11 cellular contexts compared by ENCODE assay signal in the genomic region with DNA sequence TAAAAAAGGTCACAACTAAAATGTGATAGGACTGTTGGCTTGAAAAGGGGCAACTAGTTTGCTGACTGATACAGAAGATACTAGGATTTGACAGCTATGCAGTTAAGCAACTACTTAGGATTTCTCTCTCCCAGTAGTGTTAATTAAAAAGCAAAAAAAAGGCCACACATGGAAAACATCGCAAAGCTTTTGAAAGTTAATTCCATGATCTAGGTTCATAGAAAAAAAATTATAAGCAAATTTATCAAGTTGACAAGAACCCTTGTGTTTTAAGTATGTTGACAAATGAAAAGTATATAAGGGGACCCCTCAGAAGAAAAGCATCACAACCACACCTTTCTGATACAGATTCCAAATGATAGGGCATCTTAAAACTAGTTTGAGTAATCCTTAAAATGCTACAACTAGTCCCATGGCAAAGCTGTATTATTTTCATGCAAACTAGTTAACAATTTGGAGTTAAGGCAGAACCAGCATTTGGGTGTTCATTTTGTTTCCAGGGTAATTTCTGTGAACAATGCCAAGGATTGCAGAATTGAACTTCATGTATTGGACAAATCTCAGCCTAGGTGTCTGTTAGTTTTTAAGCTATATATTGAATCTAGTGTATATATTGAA. TPM values are rescaled to one million over a fixed set of nuclear protein-coding genes. Genes with fewer than 3 reads are reported as not detected.
DNase-seq lines count a peak whose midpoint lies in the region; ATAC-seq, FAIRE-seq and TF ChIP-seq lines count a peak whose summit lies in the region.
"Had no signal": no experiment of that assay in that cellular context is flagged by ENCODE, and none has a peak within 500 bp of the region (broad histone marks: within the 10 kb centered on the region; RNA-seq: fewer than 3 reads in every experiment).

No MANE protein-coding gene starts in this region.

- CTCF ChIA-PET in activated naive CD4-positive, alpha-beta T cell treated with anti-CD3 and anti-CD28 coated beads, Interleukin-2, amount 10 ng/mL, durations not matched to agents 7 days and 5 days (lab: Charles Lee), result interaction anchor here (1.7 kb wide), 1 partner anchor 14 kb away, joined by 7 read pairs; no protein-coding TSS in a partner anchor
- CTCF ChIA-PET in Panc1 (lab: Charles Lee), result interaction anchor here (0.5 to 0.7 kb wide), 3 partner anchors 9 to 428 kb away, joined by 3 to 4 read pairs (median 3); no protein-coding TSS in a partner anchor

- TF ChIP-seq EP300 in transverse colon (IDR thresholded peaks at IDR 0.05; ENCODE audit: low read depth), result no peak

- no peak for FAIRE-seq in RCC 7860 (lab: Jason Lieb, UNC)

- TF ChIP-seq CTCF in Panc1 (IDR thresholded peaks at IDR 0.05) (no peak), fibroblast of pulmonary artery (IDR thresholded peaks at IDR 0.05; ENCODE audit: low read length, missing control alignments) (no peak), transverse colon (IDR thresholded peaks at IDR 0.05) (no peak)

- peaks cover 69% of the 10 kb centered on the region for H3K4me1 Mint-ChIP-seq in activated naive CD4-positive, alpha-beta T cell treated with anti-CD3 and anti-CD28 coated beads, Interleukin-2, amount 10 ng/mL, durations not matched to agents 7 days and 5 days

- peaks cover 73% of the 10 kb centered on the region for H3K36me3 Mint-ChIP-seq in activated naive CD4-positive, alpha-beta T cell treated with anti-CD3 and anti-CD28 coated beads, Interleukin-2, amount 10 ng/mL, durations not matched to agents 7 days and 5 days

- no peaks in the 10 kb centered on the region for H3K27me3 ChIP-seq in Panc1 (ENCODE audit: control insufficient read depth, insufficient read depth, low read length)
- H3K27me3 ChIP-seq in transverse colon, result no peaks in the 10 kb centered on the region
- H3K27me3 ChIP-seq: ascending aorta had no signal

- H3K36me3 ChIP-seq in Panc1 (ENCODE audit: control insufficient read depth, insufficient read depth, low read length) (peaks cover 60% of the 10 kb centered on the region), transverse colon (peaks cover 0 to 12% (median 2%) of the 10 kb centered on the region in 4 donors)

- no peaks in the 10 kb centered on the region for H3K9me3 ChIP-seq in Panc1 (ENCODE audit: control insufficient read depth, insufficient read depth, low read depth, low read length)
- no peaks in the 10 kb centered on the region for H3K9me3 ChIP-seq in transverse colon
- H3K9me3 ChIP-seq: ascending aorta had no signal

- no TSS peak for BruUV-seq in Panc1 (replicated peaks; lab: Mats Ljungman, UMichigan)

- TF ChIP-seq POLR2A in transverse colon (IDR thresholded peaks at IDR 0.05), result no peak

- no peak for DNase-seq in activated naive CD4-positive, alpha-beta T cell treated with anti-CD3 and anti-CD28 coated beads, Interleukin-2, amount 10 ng/mL, durations not matched to agents 7 days and 5 days
- no peak for DNase-seq in activated naive CD4-positive, alpha-beta T cell treated with Interleukin-2 at 50 U/mL for 16 hours
- DNase-seq in Panc1 (ENCODE audit: low read depth, low spot score) (no peak), fibroblast of pulmonary artery (ENCODE audit: low read depth) (peak; percentile 16), transverse colon (no peak), DMS79 treated with DMSO at 0.1 percent for 48 hours (lab: John Stamatoyannopoulos, UW) (no peak), KBM-7 (no peak), RCC 7860 (ENCODE audit: low spot score) (no peak)
- DNase-seq: foreskin fibroblast had no signal

- peak overlapping the region; percentile 82 for H3K27ac Mint-ChIP-seq in activated naive CD4-positive, alpha-beta T cell treated with anti-CD3 and anti-CD28 coated beads, Interleukin-2, amount 10 ng/mL, durations not matched to agents 7 days and 5 days

- intact Hi-C loops in Panc1 (cut with micrococcal nuclease; ENCODE audit: unreplicated experiment) (no loop called here), transverse colon (cut with DNase I; ENCODE audit: low total_unique reads) (no loop called here)

- peak overlapping the region; percentile 85 for H3K27ac ChIP-seq in Panc1 (ENCODE audit: low read length)
- H3K27ac ChIP-seq in transverse colon, result peak overlapping the region; percentile 57 to 79 (median 68)

- POLR2A ChIA-PET in Panc1 (lab: Charles Lee), result interaction anchor here (1.0 to 1.1 kb wide), 2 partner anchors 11 to 12 kb away, joined by 3 to 6 read pairs; no protein-coding TSS in a partner anchor

- H3K9me3 Mint-ChIP-seq in activated naive CD4-positive, alpha-beta T cell treated with anti-CD3 and anti-CD28 coated beads, Interleukin-2, amount 10 ng/mL, durations not matched to agents 7 days and 5 days, result no peaks in the 10 kb centered on the region

- in situ Hi-C loops in Panc1 (cut with HindIII; ENCODE audit: low pct_unique_long_range_greater_than_20kb, low sequenced_read_pairs), result loop anchor here (10.0 kb wide), 1 partner anchor 61 kb away; no protein-coding TSS in a partner anchor
- in situ Hi-C loops in transverse colon (cut with MboI; ENCODE audit: low pct_ligation_motif_present in 1 of 4, low pct_unique_long_range_greater_than_20kb in 1 of 4, low sequenced_read_pairs in 3 of 4), result no loop called here
- in situ Hi-C loops in KBM-7 (cut with MboI; ENCODE audit: low pct_unique_long_range_greater_than_20kb, low sequenced_read_pairs), result no loop called here

- 75 to 78% methylated on average over 1 of the region's 1 CpG for WGBS in transverse colon (ENCODE audit: low coverage in 1 of 2), 2 donors

- peaks cover 54% of the 10 kb centered on the region for H3K4me1 ChIP-seq in Panc1 (ENCODE audit: control insufficient read depth, insufficient read depth, low read length)
- H3K4me1 ChIP-seq in transverse colon, result peaks cover 12 to 38% (median 18%) of the 10 kb centered on the region in 4 donors

- H3K4me3 Mint-ChIP-seq in activated naive CD4-positive, alpha-beta T cell treated with anti-CD3 and anti-CD28 coated beads, Interleukin-2, amount 10 ng/mL, durations not matched to agents 7 days and 5 days, result no peak overlapping the region

- no peaks in the 10 kb centered on the region for H3K27me3 Mint-ChIP-seq in activated naive CD4-positive, alpha-beta T cell treated with anti-CD3 and anti-CD28 coated beads, Interleukin-2, amount 10 ng/mL, durations not matched to agents 7 days and 5 days

- H3K4me3 ChIP-seq in Panc1 (ENCODE audit: low read depth in 2 of 2, low read length in 2 of 2), result no peak overlapping the region
- H3K4me3 ChIP-seq in fibroblast of pulmonary artery (replicated peaks; ENCODE audit: low read depth, low read length), result no peak overlapping the region
- H3K4me3 ChIP-seq in transverse colon, result no peak overlapping the region
- H3K4me3 ChIP-seq: ascending aorta had no signal

- no peak for ATAC-seq in Panc1

RNA-seq across cellular contexts. Expression of a gene that starts 4.1 kb away (rescaled TPM):
- total RNA-seq in Panc1 (2021; ENCODE audit: unreplicated experiment), result 97.4 TPM
- 54.1 TPM for polyA plus RNA-seq in Panc1 (2012; ENCODE audit: insufficient read length)
- total RNA-seq in transverse colon, result 100 to 1,000 TPM in 2 of 4 donors, 10 to 100 TPM in 2; 98.0 to 136 (median 111) TPM

RNA-seq across cellular contexts. Expression of a gene that starts 16.4 kb away (rescaled TPM):
- total RNA-seq in Panc1 (2021; ENCODE audit: unreplicated experiment) (137 TPM), transverse colon (100 to 1,000 TPM in 1 of 4 donors, 10 to 100 TPM in 3; 58.4 to 140 (median 91.3) TPM)
- polyA plus RNA-seq in Panc1 (2012; ENCODE audit: insufficient read length), result 80.1 TPM

RNA-seq across cellular contexts. Expression of a gene that starts 50.6 kb away (rescaled TPM):
- total RNA-seq in Panc1 (2021; ENCODE audit: unreplicated experiment), result not detected
- polyA plus RNA-seq in Panc1 (2012; ENCODE audit: insufficient read length), result not detected
- total RNA-seq in transverse colon, result 1 to 10 TPM in 2 of 4 donors, not detected in 2; 1.6 to 3.4 TPM
- total RNA-seq: ascending aorta, lung microvascular endothelial cell had no signal
